15 cellular contexts compared by ENCODE assay signal in the genomic region with DNA sequence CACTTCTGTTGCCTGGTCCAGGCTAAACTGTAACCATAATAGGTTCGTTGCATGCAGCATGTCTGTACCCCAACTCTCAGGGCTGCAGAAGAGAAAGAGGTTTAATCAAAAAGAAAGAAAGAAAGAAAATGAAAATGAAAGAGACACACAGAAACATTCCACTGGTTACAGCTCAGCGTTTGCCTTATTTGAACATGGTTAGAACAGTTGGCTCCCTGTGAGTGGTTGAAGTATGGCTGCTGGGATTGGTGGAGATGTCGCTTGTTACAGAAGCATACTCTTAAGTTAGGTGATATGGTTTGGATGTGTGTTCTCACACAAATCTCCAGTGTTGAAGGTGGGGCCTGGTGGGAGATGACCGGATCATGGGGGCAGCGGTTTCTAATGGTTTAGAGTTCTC. TPM values are rescaled to one million over a fixed set of nuclear protein-coding genes. Genes with fewer than 3 reads are reported as not detected.
A peak's percentile ranks its signal among the peaks of the same experiment; 100 is the strongest.
DNase-seq lines count a peak whose midpoint lies in the region; ATAC-seq and TF ChIP-seq lines count a peak whose summit lies in the region.
"Had no signal": no experiment of that assay in that cellular context is flagged by ENCODE, and none has a peak within 500 bp of the region (broad histone marks: within the 10 kb centered on the region; RNA-seq: fewer than 3 reads in every experiment).

No MANE protein-coding gene starts in this region.

- intact Hi-C loops in stomach (cut with DNase I; ENCODE audit: low total_unique reads) = no loop called here
- intact Hi-C loops in CD4-positive, alpha-beta memory T cell (cut with micrococcal nuclease) = no loop called here

- H3K9me3 Mint-ChIP-seq in activated CD8-positive, alpha-beta memory T cell treated with anti-CD3 and anti-CD28 coated beads, Interleukin-2, amount 10 ng/mL, durations not matched to agents 7 days and 5 days (ENCODE audit: low read depth) = no peaks in the 10 kb centered on the region
- no peaks in the 10 kb centered on the region for H3K9me3 Mint-ChIP-seq in mesothelial cell of epicardium
- peaks cover 0 to 3% (median 0%) of the 10 kb centered on the region in 8 donors for H3K9me3 Mint-ChIP-seq in CD4-positive, alpha-beta memory T cell

- H3K9me3 ChIP-seq in stomach = no peaks in the 10 kb centered on the region
- H3K9me3 ChIP-seq in CD4-positive, alpha-beta memory T cell (ENCODE audit: control insufficient read depth in 1 of 2, low read length in 2 of 2) = no peaks in the 10 kb centered on the region
- H3K9me3 ChIP-seq: BLaER1 treated with 17β-estradiol and CSF1 and Interleukin-3, amounts not matched to agents 10 nM and 100 nM had no signal

- H3K27ac ChIP-seq in stomach (peak overlapping the region in 3 of 5 donors; percentile 25 to 56 (median 47)), brain microvascular endothelial cell (no peak overlapping the region)
- H3K27ac ChIP-seq in CD4-positive, alpha-beta memory T cell (ENCODE audit: low read depth, low read length) = no peak overlapping the region
- H3K27ac ChIP-seq: BLaER1 treated with 17β-estradiol and CSF1 and Interleukin-3, amounts not matched to agents 10 nM and 100 nM; GM23248; HL-60 had no signal

- in situ Hi-C loops in brain microvascular endothelial cell (cut with HindIII; ENCODE audit: low pct_ligation_motif_present, low sequenced_read_pairs) = no loop called here

- H3K4me1 ChIP-seq in stomach = peaks cover 0 to 61% (median 37%) of the 10 kb centered on the region in 4 donors
- H3K4me1 ChIP-seq in CD4-positive, alpha-beta memory T cell (ENCODE audit: insufficient read depth, low read length) = no peaks in the 10 kb centered on the region

- CTCF ChIA-PET in activated CD8-positive, alpha-beta memory T cell treated with anti-CD3 and anti-CD28 coated beads, Interleukin-2, amount 10 ng/mL, durations not matched to agents 7 days and 5 days (lab: Charles Lee) = interaction anchor here (0.6 kb wide), 1 partner anchor 437 kb away, joined by 3 read pairs; no protein-coding TSS in a partner anchor
- CTCF ChIA-PET in CD4-positive, alpha-beta memory T cell (lab: Charles Lee; ENCODE audit: partially characterized antibody) = no interaction called here

- WGBS in stomach, 5 donors = 75 to 81% (median 80%) methylated on average over 5 of the region's 5 CpGs

- H3K36me3 ChIP-seq in stomach (no peaks in the 10 kb centered on the region), brain microvascular endothelial cell (replicated peaks) (no peaks in the 10 kb centered on the region)
- H3K36me3 ChIP-seq in CD4-positive, alpha-beta memory T cell (ENCODE audit: insufficient read depth, low read length) = no peaks in the 10 kb centered on the region
- H3K36me3 ChIP-seq: BLaER1 treated with 17β-estradiol and CSF1 and Interleukin-3, amounts not matched to agents 10 nM and 100 nM had no signal

- H3K27ac Mint-ChIP-seq in activated CD8-positive, alpha-beta memory T cell treated with anti-CD3 and anti-CD28 coated beads, Interleukin-2, amount 10 ng/mL, durations not matched to agents 7 days and 5 days = peak overlapping the region; percentile 11
- peak overlapping the region; percentile 78 for H3K27ac Mint-ChIP-seq in mesothelial cell of epicardium
- H3K27ac Mint-ChIP-seq in CD4-positive, alpha-beta memory T cell = no peak overlapping the region
- H3K27ac Mint-ChIP-seq: CD4-positive, CD25-positive, alpha-beta regulatory T cell had no signal

- ATAC-seq in activated CD8-positive, alpha-beta memory T cell treated with anti-CD3 and anti-CD28 coated beads, Interleukin-2, amount 10 ng/mL, durations not matched to agents 7 days and 5 days = peak; percentile 16
- ATAC-seq: HCT116 had no signal

- H3K27me3 ChIP-seq in stomach (no peaks in the 10 kb centered on the region), brain microvascular endothelial cell (replicated peaks) (no peaks in the 10 kb centered on the region)
- H3K27me3 ChIP-seq in CD4-positive, alpha-beta memory T cell (ENCODE audit: insufficient read depth, low read length) = no peaks in the 10 kb centered on the region

- TF ChIP-seq CTCF in mesothelial cell of epicardium (IDR thresholded peaks at IDR 0.05; ENCODE audit: unreplicated experiment) = no peak
- TF ChIP-seq CTCF in stomach (IDR thresholded peaks at IDR 0.05) = no peak
- TF ChIP-seq CTCF in brain microvascular endothelial cell (IDR thresholded peaks at IDR 0.05; ENCODE audit: low read depth, low read length, missing control alignments) = no peak

- peak overlapping the region; percentile 64 for H3K4me3 Mint-ChIP-seq in activated CD8-positive, alpha-beta memory T cell treated with anti-CD3 and anti-CD28 coated beads, Interleukin-2, amount 10 ng/mL, durations not matched to agents 7 days and 5 days
- no peak overlapping the region for H3K4me3 Mint-ChIP-seq in mesothelial cell of epicardium
- no peak overlapping the region for H3K4me3 Mint-ChIP-seq in CD4-positive, alpha-beta memory T cell
- H3K4me3 Mint-ChIP-seq: CD4-positive, CD25-positive, alpha-beta regulatory T cell had no signal

- H3K27me3 Mint-ChIP-seq in activated CD8-positive, alpha-beta memory T cell treated with anti-CD3 and anti-CD28 coated beads, Interleukin-2, amount 10 ng/mL, durations not matched to agents 7 days and 5 days = no peaks in the 10 kb centered on the region
- H3K27me3 Mint-ChIP-seq in mesothelial cell of epicardium (ENCODE audit: low read depth) = no peaks in the 10 kb centered on the region
- H3K27me3 Mint-ChIP-seq in CD4-positive, alpha-beta memory T cell = peaks cover 0 to under 1% of the 10 kb centered on the region in 2 donors

- TF ChIP-seq EP300 in stomach (IDR thresholded peaks at IDR 0.05) = no peak

- no peak for DNase-seq in activated CD8-positive, alpha-beta memory T cell treated with anti-CD3 and anti-CD28 coated beads, Interleukin-2, amount 10 ng/mL, durations not matched to agents 7 days and 5 days
- no peak for DNase-seq in activated CD8-positive, alpha-beta memory T cell treated with anti-CD3 and anti-CD28 coated beads for 24 hours
- DNase-seq in OCI-M1 (lab: John Stamatoyannopoulos, UW) (peak; percentile 1), mesothelial cell of epicardium (ENCODE audit: low spot score in 2 of 2, unreplicated experiment in 2 of 2) (no peak), stomach (no peak), brain microvascular endothelial cell (no peak)
- DNase-seq in CD4-positive, alpha-beta memory T cell = no peak
- DNase-seq: ACHN; CD4-positive, CD25-positive, alpha-beta regulatory T cell; DMS79; GM23248 had no signal

- POLR2A ChIA-PET in CD4-positive, alpha-beta memory T cell (lab: Charles Lee; ENCODE audit: partially characterized antibody) = no interaction called here

- no peak for TF ChIP-seq POLR2A in stomach (IDR thresholded peaks at IDR 0.05)

- H3K36me3 Mint-ChIP-seq in activated CD8-positive, alpha-beta memory T cell treated with anti-CD3 and anti-CD28 coated beads, Interleukin-2, amount 10 ng/mL, durations not matched to agents 7 days and 5 days = no peaks in the 10 kb centered on the region
- H3K36me3 Mint-ChIP-seq in mesothelial cell of epicardium = no peaks in the 10 kb centered on the region
- no peaks in the 10 kb centered on the region for H3K36me3 Mint-ChIP-seq in CD4-positive, alpha-beta memory T cell
- H3K36me3 Mint-ChIP-seq: CD4-positive, CD25-positive, alpha-beta regulatory T cell had no signal

- peaks cover 23% of the 10 kb centered on the region for H3K4me1 Mint-ChIP-seq in activated CD8-positive, alpha-beta memory T cell treated with anti-CD3 and anti-CD28 coated beads, Interleukin-2, amount 10 ng/mL, durations not matched to agents 7 days and 5 days
- peaks cover 73% of the 10 kb centered on the region for H3K4me1 Mint-ChIP-seq in mesothelial cell of epicardium
- peaks cover 7 to 31% (median 8%) of the 10 kb centered on the region in 4 donors for H3K4me1 Mint-ChIP-seq in CD4-positive, alpha-beta memory T cell

- H3K4me3 ChIP-seq in stomach = no peak overlapping the region
- H3K4me3 ChIP-seq in brain microvascular endothelial cell (ENCODE audit: low read depth, low read length) = no peak overlapping the region
- H3K4me3 ChIP-seq in CD4-positive, alpha-beta memory T cell (ENCODE audit: low read length in 2 of 2) = no peak overlapping the region
- H3K4me3 ChIP-seq: BLaER1 treated with 17β-estradiol and CSF1 and Interleukin-3, amounts not matched to agents 10 nM and 100 nM; GM23248 had no signal

RNA-seq across cellular contexts. Expression of gene ARSD, which starts 36.3 kb away (rescaled TPM):
- total RNA-seq in activated CD8-positive, alpha-beta memory T cell treated with anti-CD3 and anti-CD28 coated beads, Interleukin-2, amount 10 ng/mL, durations not matched to agents 7 days and 5 days = 1 to 10 TPM; 1.3 to 2.1 TPM
- total RNA-seq in mesothelial cell of epicardium (54.5 to 55.6 TPM (median 55.5 TPM) in 3 replicates), stomach (10 to 100 TPM; 13.4 to 69.3 (median 45.2) TPM)
- 10 to 100 TPM; 13.6 to 20.5 (median 13.9) TPM for polyA plus RNA-seq in stomach
- 1 to 10 TPM; 2.1 to 3.2 TPM for total RNA-seq in CD4-positive, alpha-beta memory T cell
- 1 to 10 TPM in 1 of 2 donors, under 1 TPM in 1; 0.97 to 2.4 TPM for polyA plus RNA-seq in CD4-positive, alpha-beta memory T cell
- total RNA-seq: G401 had no signal

Comparison
In these comparisons a context has a peak if more than half of its experiments do, and no peak if none do; other contexts are left out.
1. H3K27ac Mint-ChIP-seq: peak in activated CD8-positive, alpha-beta memory T cell treated with anti-CD3 and anti-CD28 coated beads, Interleukin-2, amount 10 ng/mL, durations not matched to agents 7 days and 5 days (single experiment) and mesothelial cell of epicardium (single experiment); none in CD4-positive, alpha-beta memory T cell (0 of 7).
2. H3K27ac ChIP-seq: peak in stomach (3 of 5); none in brain microvascular endothelial cell (single experiment) and CD4-positive, alpha-beta memory T cell (single experiment).